8 cellular contexts compared by ENCODE assay signal in the genomic region with DNA sequence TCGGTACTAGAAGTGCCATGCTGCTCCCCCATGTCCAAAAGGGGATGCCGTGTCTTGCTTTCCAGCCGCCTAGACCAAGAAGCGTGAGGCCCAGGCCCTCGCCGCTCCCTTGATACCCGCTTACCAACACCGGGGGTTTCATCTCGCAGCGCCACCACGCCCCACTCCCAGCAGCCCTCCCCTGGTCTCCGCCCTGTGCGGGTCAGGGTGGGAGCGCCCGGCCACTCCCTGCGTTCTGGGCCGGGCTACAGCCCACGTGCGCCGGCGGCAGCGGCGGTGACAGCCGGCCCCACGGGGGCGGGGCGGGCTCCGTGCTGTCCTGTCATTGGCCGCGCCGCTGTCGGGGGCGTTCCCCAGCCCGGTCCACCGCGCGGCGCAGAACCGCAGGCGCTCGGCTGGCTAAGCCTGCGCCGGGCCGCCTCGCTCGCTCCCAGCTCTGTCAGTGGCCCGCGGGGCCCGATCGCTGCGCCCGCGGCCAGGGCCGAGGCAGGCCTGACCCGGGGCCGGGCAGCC. TPM values are rescaled to one million over a fixed set of nuclear protein-coding genes. Genes with fewer than 3 reads are reported as not detected.
DNase-seq lines count a peak whose midpoint lies in the region; ATAC-seq and TF ChIP-seq lines count a peak whose summit lies in the region.

A gene with protein sequence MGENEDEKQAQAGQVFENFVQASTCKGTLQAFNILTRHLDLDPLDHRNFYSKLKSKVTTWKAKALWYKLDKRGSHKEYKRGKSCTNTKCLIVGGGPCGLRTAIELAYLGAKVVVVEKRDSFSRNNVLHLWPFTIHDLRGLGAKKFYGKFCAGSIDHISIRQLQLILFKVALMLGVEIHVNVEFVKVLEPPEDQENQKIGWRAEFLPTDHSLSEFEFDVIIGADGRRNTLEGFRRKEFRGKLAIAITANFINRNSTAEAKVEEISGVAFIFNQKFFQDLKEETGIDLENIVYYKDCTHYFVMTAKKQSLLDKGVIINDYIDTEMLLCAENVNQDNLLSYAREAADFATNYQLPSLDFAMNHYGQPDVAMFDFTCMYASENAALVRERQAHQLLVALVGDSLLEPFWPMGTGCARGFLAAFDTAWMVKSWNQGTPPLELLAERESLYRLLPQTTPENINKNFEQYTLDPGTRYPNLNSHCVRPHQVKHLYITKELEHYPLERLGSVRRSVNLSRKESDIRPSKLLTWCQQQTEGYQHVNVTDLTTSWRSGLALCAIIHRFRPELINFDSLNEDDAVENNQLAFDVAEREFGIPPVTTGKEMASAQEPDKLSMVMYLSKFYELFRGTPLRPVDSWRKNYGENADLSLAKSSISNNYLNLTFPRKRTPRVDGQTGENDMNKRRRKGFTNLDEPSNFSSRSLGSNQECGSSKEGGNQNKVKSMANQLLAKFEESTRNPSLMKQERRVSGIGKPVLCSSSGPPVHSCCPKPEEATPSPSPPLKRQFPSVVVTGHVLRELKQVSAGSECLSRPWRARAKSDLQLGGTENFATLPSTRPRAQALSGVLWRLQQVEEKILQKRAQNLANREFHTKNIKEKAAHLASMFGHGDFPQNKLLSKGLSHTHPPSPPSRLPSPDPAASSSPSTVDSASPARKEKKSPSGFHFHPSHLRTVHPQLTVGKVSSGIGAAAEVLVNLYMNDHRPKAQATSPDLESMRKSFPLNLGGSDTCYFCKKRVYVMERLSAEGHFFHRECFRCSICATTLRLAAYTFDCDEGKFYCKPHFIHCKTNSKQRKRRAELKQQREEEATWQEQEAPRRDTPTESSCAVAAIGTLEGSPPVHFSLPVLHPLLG (plus strand): TSS at position 390 of the 513 bp plus-strand sequence. CDS start 51,566 bp downstream, outside the sequence.

- no peaks in the 10 kb centered on the region for H3K36me3 ChIP-seq in HUES48 (ENCODE audit: control insufficient read depth, insufficient read depth, low read length)
- H3K36me3 ChIP-seq in mucosa of descending colon (ENCODE audit: low read depth): no peaks in the 10 kb centered on the region

- DNase-seq in COR-L47 (lab: John Stamatoyannopoulos, UW) (peak; percentile 86), OCI-M1 (lab: John Stamatoyannopoulos, UW) (peak; percentile 93), activated T-cell treated with anti-CD3 and anti-CD28 coated beads for 4 hours (peak; percentile 71), epithelial cell of esophagus (ENCODE audit: low read depth) (peak; percentile 95), mucosa of descending colon (peak; percentile 91 to 95 (median 94))
- peak; percentile 56 to 70 for DNase-seq in stimulated activated CD8-positive, alpha-beta memory T cell treated with anti-CD3 and anti-CD28 coated beads, Interleukin-4, amount 100 ng/mL, for 1 hour (ENCODE audit: low read depth in 2 of 2, low spot score in 1 of 2)

- peaks cover 34% of the 10 kb centered on the region for H3K27me3 ChIP-seq in HUES48 (ENCODE audit: control insufficient read depth, insufficient read depth, low read length)

- H3K4me1 ChIP-seq in HUES48 (ENCODE audit: control insufficient read depth, insufficient read depth, low read length) (peaks cover 6% of the 10 kb centered on the region), mucosa of descending colon (ENCODE audit: low read depth) (peaks cover 7% of the 10 kb centered on the region)

- intact Hi-C loops in mucosa of descending colon (cut with DNase I, micrococcal nuclease): loop anchor here in 1 of 2 donors (10.0 kb wide), 1 partner anchor 125 kb away; no protein-coding TSS in a partner anchor

- H3K9ac ChIP-seq in HUES48 (ENCODE audit: low read depth, low read length): no peak within 1 kb of the TSS

- TF ChIP-seq CTCF in epithelial cell of esophagus (IDR thresholded peaks at IDR 0.05; ENCODE audit: insufficient read depth, low read depth, low read length, missing control alignments): no peak
- no peak for TF ChIP-seq CTCF in mucosa of descending colon (IDR thresholded peaks at IDR 0.05)

- H3K9me3 ChIP-seq in HUES48 (ENCODE audit: control insufficient read depth, insufficient read depth, low read length): no peaks in the 10 kb centered on the region
- H3K9me3 ChIP-seq in mucosa of descending colon: no peaks in the 10 kb centered on the region

- ATAC-seq in GM21447 (IDR thresholded peaks at IDR 0.05; ENCODE audit: unreplicated experiment): peak; percentile 89
- peak; percentile 93 for ATAC-seq in mucosa of descending colon

- peak within 1 kb of the TSS; percentile 65 for H3K4me3 ChIP-seq in HUES48 (ENCODE audit: low read depth, low read length)
- H3K4me3 ChIP-seq in epithelial cell of esophagus (ENCODE audit: low read length): peak within 1 kb of the TSS; percentile 83
- peak within 1 kb of the TSS; percentile 77 for H3K4me3 ChIP-seq in mucosa of descending colon

- no peak within 1 kb of the TSS for H3K27ac ChIP-seq in HUES48 (ENCODE audit: low read depth, low read length)

RNA-seq across cellular contexts. Expression of the gene that starts here (rescaled TPM):
- total RNA-seq in mucosa of descending colon: 100 to 1,000 TPM; 263 to 384 (median 312) TPM
